ENCODE assay signal across 13 cellular contexts in genomic region chr4:101807351-101807750, GRCh38. TPM values are rescaled to one million over a fixed set of nuclear protein-coding genes. Genes with fewer than 3 reads are reported as not detected.
DNase-seq lines count a peak whose midpoint lies in the region; ATAC-seq lines count a peak whose summit lies in the region.
"Had no signal": no experiment of that assay in that cellular context is flagged by ENCODE, and none has a peak within 500 bp of the region (broad histone marks: within the 10 kb centered on the region; RNA-seq: fewer than 3 reads in every experiment).

No MANE protein-coding gene starts in this region.

- no peak overlapping the region for H3K27ac ChIP-seq in substantia nigra (ENCODE audit: low read depth, low read length, poor library complexity, severe bottlenecking)
- H3K27ac ChIP-seq: ascending aorta, esophagus squamous epithelium, suprapubic skin had no signal

- DNase-seq in medulla oblongata (ENCODE audit: extremely low spot score) (peak; percentile 24), NCI-H526 treated with DMSO at 0.1 percent for 48 hours (lab: John Stamatoyannopoulos, UW) (no peak), HT-29 (ENCODE audit: low spot score) (no peak), substantia nigra (lab: John Stamatoyannopoulos, UW) (no peak), DMS53 treated with DMSO at 0.1 percent for 48 hours (lab: John Stamatoyannopoulos, UW; ENCODE audit: unreplicated experiment) (no peak)
- DNase-seq: CD8-positive, alpha-beta T cell had no signal

- ATAC-seq in GM18519 (IDR thresholded peaks at IDR 0.05; ENCODE audit: low FRiP score, unreplicated experiment) (peak; percentile 21), GM21737 (IDR thresholded peaks at IDR 0.05; ENCODE audit: unreplicated experiment) (peak; percentile 25), HG03342 (IDR thresholded peaks at IDR 0.05; ENCODE audit: unreplicated experiment) (peak; percentile 43)
- ATAC-seq: CD8-positive, alpha-beta T cell; left lobe of liver had no signal

RNA-seq across cellular contexts. Expression of gene BANK1, which starts 16.8 kb away (rescaled TPM):
- 0.21 and 0.43 TPM in 2 replicates for total RNA-seq in HT-29 (2014; rRNA removed; shearing (Covaris generic))
- total RNA-seq: ascending aorta had no signal
